In the genomic region with DNA sequence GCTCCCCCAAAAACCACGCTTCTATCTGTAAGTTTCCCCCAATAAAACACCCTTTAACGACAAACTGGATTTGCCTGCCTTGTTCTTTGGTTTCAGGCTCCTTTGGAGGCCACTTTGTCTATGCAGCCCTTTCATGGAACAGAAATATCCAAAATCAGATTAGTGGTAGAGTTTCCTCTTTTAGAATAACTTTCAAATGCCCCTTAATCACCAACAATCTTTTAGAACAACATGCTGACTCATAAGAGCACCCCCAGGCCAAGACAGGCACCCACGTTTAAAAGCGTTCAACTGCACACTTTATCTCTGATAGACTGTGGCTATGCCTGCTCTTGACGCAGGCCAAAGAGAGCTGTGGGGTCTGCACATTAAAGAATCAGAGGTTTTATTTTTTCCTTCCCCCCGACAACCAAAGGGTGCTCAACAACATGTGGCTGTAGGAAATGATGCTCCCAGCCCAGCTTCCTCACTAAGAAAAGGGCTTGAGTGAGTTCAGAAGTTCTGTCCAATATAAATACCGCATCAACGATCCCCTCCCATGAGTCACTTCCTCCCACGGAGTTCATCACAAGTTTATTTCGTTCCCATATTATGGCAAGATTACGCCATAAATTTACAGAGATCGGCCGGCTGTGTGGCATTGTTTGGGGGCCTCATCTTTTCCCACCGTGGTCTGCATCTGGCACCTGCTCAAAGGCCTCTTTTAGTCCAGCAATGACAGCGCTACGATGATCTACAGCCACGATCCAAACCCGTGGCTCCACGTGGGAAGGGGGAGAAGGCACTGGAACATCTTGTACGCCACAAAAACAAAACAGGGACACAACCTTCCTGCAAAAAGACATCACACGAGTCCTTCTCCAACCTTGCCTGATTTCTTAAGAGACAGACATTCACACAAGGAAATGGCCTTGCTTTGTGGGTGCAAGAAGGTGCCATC, we compare ENCODE assay signal across 8 cellular contexts.
A peak's percentile ranks its signal among the peaks of the same experiment; 100 is the strongest.
DNase-seq lines count a peak whose midpoint lies in the region; ATAC-seq, FAIRE-seq and TF ChIP-seq lines count a peak whose summit lies in the region.

No MANE protein-coding gene starts in this region.

- H3K4me3 ChIP-seq in retinal pigment epithelial cell (ENCODE audit: low read length): no peak overlapping the region

- FAIRE-seq in GM12891 (lab: Jason Lieb, UNC): no peak

- CTCF ChIA-PET in activated CD4-positive, alpha-beta T cell treated with anti-CD3 and anti-CD28 coated beads, Interleukin-2, amount 10 ng/mL, durations not matched to agents 7 days and 5 days (lab: Charles Lee): interaction anchor here (0.6 to 1.5 kb wide), 4 partner anchors 12 to 104 kb away, joined by 3 to 4 read pairs (median 4); no protein-coding TSS in a partner anchor

- POLR2A ChIA-PET in activated CD4-positive, alpha-beta T cell treated with anti-CD3 and anti-CD28 coated beads, Interleukin-2, amount 10 ng/mL, durations not matched to agents 7 days and 5 days (lab: Charles Lee): no interaction called here

- H3K36me3 Mint-ChIP-seq in activated CD4-positive, alpha-beta T cell treated with anti-CD3 and anti-CD28 coated beads, Interleukin-2, amount 10 ng/mL, durations not matched to agents 7 days and 5 days (ENCODE audit: low read depth): no peaks in the 10 kb centered on the region

- peaks cover 23% of the 10 kb centered on the region for H3K4me1 Mint-ChIP-seq in activated CD4-positive, alpha-beta T cell treated with anti-CD3 and anti-CD28 coated beads, Interleukin-2, amount 10 ng/mL, durations not matched to agents 7 days and 5 days

- H3K4me3 Mint-ChIP-seq in activated CD4-positive, alpha-beta T cell treated with anti-CD3 and anti-CD28 coated beads, Interleukin-2, amount 10 ng/mL, durations not matched to agents 7 days and 5 days: no peak overlapping the region

- H3K27ac Mint-ChIP-seq in activated CD4-positive, alpha-beta T cell treated with anti-CD3 and anti-CD28 coated beads, Interleukin-2, amount 10 ng/mL, durations not matched to agents 7 days and 5 days: peak overlapping the region; percentile 65

- no peak for TF ChIP-seq POLR2A in GM12891 (IDR thresholded peaks at IDR 0.05; ENCODE audit: low read depth, low read length)

- DNase-seq in activated naive CD4-positive, alpha-beta T cell treated with Interleukin-2 at 50 U/mL for 16 hours: peak; percentile 49
- no peak for DNase-seq in activated naive CD4-positive, alpha-beta T cell (lab: John Stamatoyannopoulos, UW)
- DNase-seq in activated CD4-positive, alpha-beta T cell treated with anti-CD3 and anti-CD28 coated beads, Interleukin-2, amount 10 ng/mL, durations not matched to agents 7 days and 5 days: peak; percentile 11
- peak; percentile 84 for DNase-seq in fibroblast of the conjunctiva (ENCODE audit: low read depth)
- DNase-seq in retinal pigment epithelial cell (ENCODE audit: low read depth): peak; percentile 95
- no peak for DNase-seq in GM12891 (ENCODE audit: insufficient read length, low spot score)
- DNase-seq in NCI-H1092 (lab: John Stamatoyannopoulos, UW): no peak

- ATAC-seq in GM21619 (IDR thresholded peaks at IDR 0.05; ENCODE audit: unreplicated experiment): no peak

- TF ChIP-seq CTCF in retinal pigment epithelial cell (conservative IDR thresholded peaks at IDR 0.05; ENCODE audit: low read depth, low read length): no peak

- no peaks in the 10 kb centered on the region for H3K9me3 Mint-ChIP-seq in activated CD4-positive, alpha-beta T cell treated with anti-CD3 and anti-CD28 coated beads, Interleukin-2, amount 10 ng/mL, durations not matched to agents 7 days and 5 days

- H3K27me3 Mint-ChIP-seq in activated CD4-positive, alpha-beta T cell treated with anti-CD3 and anti-CD28 coated beads, Interleukin-2, amount 10 ng/mL, durations not matched to agents 7 days and 5 days: peaks cover 14% of the 10 kb centered on the region

TF ChIP-seq in GM12891, 5 proteins besides CTCF, POLR2A, EP300 and RAD21:
- TF ChIP-seq TAF1 (IDR thresholded peaks at IDR 0.05; ENCODE audit: low read depth, low read length) (no peak), PAX5 (IDR thresholded peaks at IDR 0.05; ENCODE audit: insufficient read depth, low read length, severe bottlenecking) (no peak), POU2F2 (IDR thresholded peaks at IDR 0.05; ENCODE audit: low read depth, low read length) (no peak), SPI1 (IDR thresholded peaks at IDR 0.05; ENCODE audit: low read depth, low read length) (no peak), POLR2AphosphoS5 (IDR thresholded peaks at IDR 0.05; ENCODE audit: low read depth, low read length) (no peak)
TF ChIP-seq in GM12891: peak in this region for 0.

Comparison
In these comparisons a context has a peak if more than half of its experiments do, and no peak if none do; other contexts are left out.
1. DNase-seq: peak in activated naive CD4-positive, alpha-beta T cell treated with Interleukin-2 at 50 U/mL for 16 hours (single experiment), activated CD4-positive, alpha-beta T cell treated with anti-CD3 and anti-CD28 coated beads, Interleukin-2, amount 10 ng/mL, durations not matched to agents 7 days and 5 days (single experiment), fibroblast of the conjunctiva (single experiment) and retinal pigment epithelial cell (single experiment); none in activated naive CD4-positive, alpha-beta T cell (0 of 4), GM12891 (single experiment) and NCI-H1092 (single experiment).